22 cellular contexts compared by ENCODE assay signal in the genomic region with DNA sequence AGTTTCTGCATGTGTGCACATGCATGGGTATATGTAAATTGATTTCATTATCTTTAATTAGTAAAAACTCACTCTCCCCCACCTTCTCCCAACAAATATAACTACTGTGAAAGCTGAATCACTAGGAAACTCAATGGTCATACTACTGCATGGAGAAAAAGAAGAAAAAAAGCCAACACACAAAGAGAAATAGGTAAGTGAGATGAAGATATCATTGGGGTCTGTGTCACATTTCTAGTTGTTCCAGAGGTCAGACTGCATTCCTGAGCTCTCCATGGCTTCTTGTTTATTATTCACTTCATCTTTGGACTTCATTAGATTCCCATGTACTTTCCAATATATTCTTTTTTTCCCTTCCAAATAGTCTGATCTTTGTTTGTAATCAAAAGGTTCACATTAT.
DNase-seq lines count a peak whose midpoint lies in the region; ATAC-seq, FAIRE-seq and TF ChIP-seq lines count a peak whose summit lies in the region.
"Had no signal": no experiment of that assay in that cellular context is flagged by ENCODE, and none has a peak within 500 bp of the region (broad histone marks: within the 10 kb centered on the region; RNA-seq: fewer than 3 reads in every experiment).

No MANE protein-coding gene starts in this region.

- no TSS peak for BruUV-seq in Caco-2 (replicated peaks; lab: Mats Ljungman, UMichigan)
- BruUV-seq in Calu3 (replicated peaks; lab: Mats Ljungman, UMichigan) = no TSS peak

- POLR2A ChIA-PET in Caco-2 (lab: Charles Lee) = interaction anchor here (1.0 kb wide), 1 partner anchor 98 kb away, joined by 9 read pairs; a partner anchor contains a TSS

- peaks cover 5% of the 10 kb centered on the region; the same call in 1 of the 2 replicates for H3K4me1 ChIP-seq in Caco-2
- H3K4me1 ChIP-seq in pancreas = peaks cover 0 to 11% (median 8%) of the 10 kb centered on the region in 3 donors
- H3K4me1 ChIP-seq: BE2C had no signal

- H3K9me3 ChIP-seq in Caco-2 (peaks cover 5% of the 10 kb centered on the region; the same call in 1 of the 2 replicates), pancreas (no peaks in the 10 kb centered on the region)
- H3K9me3 ChIP-seq: BE2C had no signal

- FAIRE-seq in pancreas (lab: Jason Lieb, UNC) = no peak
- FAIRE-seq: A204.1, GM12892, GM18507 had no signal

- H3K4me3 ChIP-seq in Caco-2 (ENCODE audit: low read depth, low read length) = no peak overlapping the region
- no peak overlapping the region for H3K4me3 ChIP-seq in pancreas

- H3K27ac Mint-ChIP-seq in Caco-2 (ENCODE audit: unreplicated experiment) (peak overlapping the region; percentile 56), Calu3 (ENCODE audit: unreplicated experiment) (peak overlapping the region; percentile 53), nephron (peak overlapping the region in 2 of 3 experiments; percentile 37 to 51)
- no peak overlapping the region for H3K27ac Mint-ChIP-seq in activated T-cell treated with anti-CD3 and anti-CD28 coated beads, Interleukin-2, amount 50 U/mL, for 72 hours
- H3K27ac Mint-ChIP-seq: CD4-positive, CD25-positive, alpha-beta regulatory T cell; CD8-positive, alpha-beta memory T cell had no signal

- no peak for TF ChIP-seq CTCF in Caco-2 (IDR thresholded peaks at IDR 0.05; ENCODE audit: insufficient read depth in 1 of 2, low read depth in 1 of 2, low read length in 1 of 2, severe bottlenecking in 1 of 2, unreplicated experiment in 1 of 2)
- no peak for TF ChIP-seq CTCF in Calu3 (IDR thresholded peaks at IDR 0.05; ENCODE audit: unreplicated experiment)
- no peak for TF ChIP-seq CTCF in nephron (IDR thresholded peaks at IDR 0.05; ENCODE audit: unreplicated experiment in 3 of 3)
- TF ChIP-seq CTCF in pancreas (IDR thresholded peaks at IDR 0.05) = no peak

- CTCF ChIA-PET in Caco-2 (lab: Charles Lee) (interaction anchor here (0.5 kb wide), 1 partner anchor 98 kb away, joined by 3 read pairs; a partner anchor contains a TSS), Calu3 (lab: Charles Lee) (interaction anchor here (0.6 to 0.7 kb wide), 2 partner anchors 32 to 33 kb away, joined by 3 to 4 read pairs; no protein-coding TSS in a partner anchor)

- no peak for DNase-seq in Caco-2
- DNase-seq in Calu3 = no peak
- DNase-seq in caudate nucleus (lab: John Stamatoyannopoulos, UW) = no peak
- DNase-seq in activated T-cell treated with anti-CD3 and anti-CD28 coated beads, Interleukin-2, amount 50 U/mL, for 72 hours = no peak
- no peak for DNase-seq in pancreas
- DNase-seq: ACHN; BE2C; CD4-positive, CD25-positive, alpha-beta regulatory T cell; CD8-positive, alpha-beta memory T cell; COR-L47; DMS153; DMS79; GDM1; GOT3; H7 had no signal

- H3K4me3 Mint-ChIP-seq in Caco-2 (ENCODE audit: unreplicated experiment) = no peak overlapping the region
- no peak overlapping the region for H3K4me3 Mint-ChIP-seq in Calu3 (ENCODE audit: low read depth, unreplicated experiment)
- no peak overlapping the region for H3K4me3 Mint-ChIP-seq in nephron
- no peak overlapping the region for H3K4me3 Mint-ChIP-seq in activated T-cell treated with anti-CD3 and anti-CD28 coated beads, Interleukin-2, amount 50 U/mL, for 72 hours
- H3K4me3 Mint-ChIP-seq: CD4-positive, CD25-positive, alpha-beta regulatory T cell; CD8-positive, alpha-beta memory T cell had no signal

- H3K27ac ChIP-seq in caudate nucleus (ENCODE audit: low read depth, low read length) (peak overlapping the region; percentile 65), pancreas (no peak overlapping the region)

- H3K9me3 Mint-ChIP-seq in Caco-2 (ENCODE audit: unreplicated experiment) (peaks cover 13% of the 10 kb centered on the region), Calu3 (ENCODE audit: low read depth, unreplicated experiment) (peaks cover 3% of the 10 kb centered on the region), nephron (peaks cover 11% of the 10 kb centered on the region)
- H3K9me3 Mint-ChIP-seq in activated T-cell treated with anti-CD3 and anti-CD28 coated beads, Interleukin-2, amount 50 U/mL, for 72 hours = peaks cover 0 to 2% of the 10 kb centered on the region in 2 donors

- ATAC-seq in HG03095 (IDR thresholded peaks at IDR 0.05; ENCODE audit: unreplicated experiment) = no peak
- ATAC-seq in activated T-cell treated with anti-CD3 and anti-CD28 coated beads, Interleukin-2, amount 50 U/mL, for 72 hours (replicated peaks in 1 of 2) = no peak
- ATAC-seq in pancreas = no peak
- ATAC-seq in GM19351 (IDR thresholded peaks at IDR 0.05; ENCODE audit: unreplicated experiment) = no peak
- ATAC-seq: HCT116 had no signal

- H3K27me3 ChIP-seq in Caco-2 (replicated peaks; ENCODE audit: control insufficient read depth, insufficient read depth, low read length) = no peaks in the 10 kb centered on the region
- H3K27me3 ChIP-seq in pancreas = no peaks in the 10 kb centered on the region
- H3K27me3 ChIP-seq: BE2C had no signal

- H3K36me3 Mint-ChIP-seq in Caco-2 (ENCODE audit: insufficient read depth, unreplicated experiment) (peaks cover 13% of the 10 kb centered on the region), Calu3 (ENCODE audit: insufficient read depth, unreplicated experiment) (peaks cover 18% of the 10 kb centered on the region), nephron (ENCODE audit: low read depth) (peaks cover 31% of the 10 kb centered on the region)
- peaks cover 0 to 3% of the 10 kb centered on the region in 2 donors for H3K36me3 Mint-ChIP-seq in activated T-cell treated with anti-CD3 and anti-CD28 coated beads, Interleukin-2, amount 50 U/mL, for 72 hours (ENCODE audit: insufficient read depth in 2 of 2)
- H3K36me3 Mint-ChIP-seq: CD4-positive, CD25-positive, alpha-beta regulatory T cell; CD8-positive, alpha-beta memory T cell had no signal

- no peaks in the 10 kb centered on the region for H3K27me3 Mint-ChIP-seq in Caco-2 (ENCODE audit: insufficient read depth, unreplicated experiment)
- no peaks in the 10 kb centered on the region for H3K27me3 Mint-ChIP-seq in Calu3 (ENCODE audit: unreplicated experiment)
- no peaks in the 10 kb centered on the region for H3K27me3 Mint-ChIP-seq in nephron (ENCODE audit: low read depth)
- no peaks in the 10 kb centered on the region for H3K27me3 Mint-ChIP-seq in activated T-cell treated with anti-CD3 and anti-CD28 coated beads, Interleukin-2, amount 50 U/mL, for 72 hours (ENCODE audit: low read depth)
- H3K27me3 Mint-ChIP-seq: CD4-positive, CD25-positive, alpha-beta regulatory T cell had no signal

- H3K4me1 Mint-ChIP-seq in Caco-2 (ENCODE audit: low read depth, unreplicated experiment) = peaks cover 9% of the 10 kb centered on the region
- H3K4me1 Mint-ChIP-seq in Calu3 (ENCODE audit: low read depth, unreplicated experiment) = peaks cover 55% of the 10 kb centered on the region
- H3K4me1 Mint-ChIP-seq in nephron = peaks cover 25% of the 10 kb centered on the region
- no peaks in the 10 kb centered on the region for H3K4me1 Mint-ChIP-seq in activated T-cell treated with anti-CD3 and anti-CD28 coated beads, Interleukin-2, amount 50 U/mL, for 72 hours (ENCODE audit: low read depth)
- H3K4me1 Mint-ChIP-seq: CD4-positive, CD25-positive, alpha-beta regulatory T cell; CD8-positive, alpha-beta memory T cell had no signal

- H3K36me3 ChIP-seq in Caco-2 (ENCODE audit: control insufficient read depth, insufficient read depth, low read length) (peaks cover 2% of the 10 kb centered on the region; the same call in 1 of the 2 replicates), pancreas (no peaks in the 10 kb centered on the region)
- H3K36me3 ChIP-seq: BE2C had no signal

- intact Hi-C loops in Caco-2 (cut with micrococcal nuclease; ENCODE audit: unreplicated experiment) = no loop called here
- intact Hi-C loops in Calu3 (cut with micrococcal nuclease; ENCODE audit: unreplicated experiment) = loop anchor here (5.0 kb wide), 1 partner anchor 90 kb away; no protein-coding TSS in a partner anchor
- intact Hi-C loops in pancreas (cut with DNase I) = no loop called here
